25 cellular contexts compared by ENCODE assay signal in genomic region chr3:119195151-119195476, GRCh38. TPM values are rescaled to one million over a fixed set of nuclear protein-coding genes. Genes with fewer than 3 reads are reported as not detected.
"Had no signal": no experiment of that assay in that cellular context is flagged by ENCODE, and none has a peak within 500 bp of the region (broad histone marks: within the 10 kb centered on the region; RNA-seq: fewer than 3 reads in every experiment).

No MANE protein-coding gene starts in this region.

- H3K4me1 ChIP-seq: ascending aorta had no signal

- H3K27me3 Mint-ChIP-seq: activated naive CD4-positive, alpha-beta T cell treated with anti-CD3 and anti-CD28 coated beads, Interleukin-2, amount 50 U/mL, for 24 hours had no signal

- H3K36me3 Mint-ChIP-seq: brain, WTC11 had no signal

- H3K9me3 ChIP-seq: ascending aorta had no signal

- H3K36me3 ChIP-seq: ascending aorta, cardiac muscle cell had no signal

- H3K27me3 ChIP-seq: ascending aorta, cardiac muscle cell had no signal

- ATAC-seq: activated CD8-positive, alpha-beta T cell treated with anti-CD3 and anti-CD28 coated beads, Interleukin-2, amount 10 ng/mL, durations not matched to agents 7 days and 5 days; T-helper 17 cell; WTC11 had no signal

- H3K4me3 Mint-ChIP-seq: activated CD8-positive, alpha-beta T cell treated with anti-CD3 and anti-CD28 coated beads, Interleukin-2, amount 10 ng/mL, durations not matched to agents 7 days and 5 days; activated naive CD4-positive, alpha-beta T cell treated with anti-CD3 and anti-CD28 coated beads, Interleukin-2, amount 50 U/mL, for 24 hours; brain; T-helper 17 cell; WTC11 had no signal

- H3K4me3 ChIP-seq: ascending aorta, cardiac muscle cell had no signal

- H3K27ac ChIP-seq: ascending aorta, cardiac muscle cell had no signal

- H3K4me1 Mint-ChIP-seq: activated naive CD4-positive, alpha-beta T cell treated with anti-CD3 and anti-CD28 coated beads, Interleukin-2, amount 50 U/mL, for 24 hours; brain; T-helper 17 cell had no signal

- H3K27ac Mint-ChIP-seq: activated CD8-positive, alpha-beta T cell treated with anti-CD3 and anti-CD28 coated beads, Interleukin-2, amount 10 ng/mL, durations not matched to agents 7 days and 5 days; activated naive CD4-positive, alpha-beta T cell treated with anti-CD3 and anti-CD28 coated beads, Interleukin-2, amount 50 U/mL, for 24 hours; brain; T-helper 17 cell; WTC11 had no signal

- DNase-seq: activated CD4-positive, alpha-beta T cell treated with anti-CD3 and anti-CD28 coated beads for 48 hours; activated CD4-positive, alpha-beta T cell treated with anti-CD3 and anti-CD28 coated beads, Interleukin-2, amount 50 U/mL, for 4 hours; activated CD4-positive, CD25-positive, alpha-beta regulatory T cell treated with anti-CD3 and anti-CD28 coated beads, Interleukin-2, amount 50 U/mL, for 72 hours; activated CD8-positive, alpha-beta memory T cell treated with anti-CD3 and anti-CD28 coated beads, Interleukin-2, amount 50 U/mL, for 48 hours; activated CD8-positive, alpha-beta T cell treated with anti-CD3 and anti-CD28 coated beads, Interleukin-2, amount 10 ng/mL, durations not matched to agents 7 days and 5 days; activated effector memory CD4-positive, alpha-beta T cell treated with Interleukin-2 at 50 U/mL for 16 hours; activated naive CD4-positive, alpha-beta T cell; activated T-cell treated with anti-CD3 and anti-CD28 coated beads, Interleukin-2, amount 50 U/mL, for 1 hour; amniotic stem cell; Kasumi-1; NCI-H1048; NCI-H146; NCI-H187 treated with DMSO at 0.1 percent for 48 hours; NCI-H2081 treated with DMSO at 0.1 percent for 48 hours; NCI-H446; NCI-H524 treated with DMSO at 0.1 percent for 48 hours; NCI-H748 treated with DMSO at 0.1 percent for 48 hours; SHP77 treated with DMSO at 0.1 percent for 48 hours; T-helper 17 cell; T-helper 9 cell had no signal

- H3K9me3 Mint-ChIP-seq: activated naive CD4-positive, alpha-beta T cell treated with anti-CD3 and anti-CD28 coated beads, Interleukin-2, amount 50 U/mL, for 24 hours; brain; WTC11 had no signal

RNA-seq across cellular contexts. Expression of gene UPK1B, which starts 21.7 kb away (rescaled TPM):
- total RNA-seq: activated CD8-positive, alpha-beta T cell treated with anti-CD3 and anti-CD28 coated beads, Interleukin-2, amount 10 ng/mL, durations not matched to agents 7 days and 5 days; ascending aorta; cardiac muscle cell; T-helper 17 cell had no signal

RNA-seq across cellular contexts. Expression of gene TEX55, which starts 49.1 kb away (rescaled TPM):
- total RNA-seq: activated CD8-positive, alpha-beta T cell treated with anti-CD3 and anti-CD28 coated beads, Interleukin-2, amount 10 ng/mL, durations not matched to agents 7 days and 5 days; ascending aorta; cardiac muscle cell; T-helper 17 cell; WTC11 had no signal
